8 cellular contexts compared by ENCODE assay signal in the genomic region with DNA sequence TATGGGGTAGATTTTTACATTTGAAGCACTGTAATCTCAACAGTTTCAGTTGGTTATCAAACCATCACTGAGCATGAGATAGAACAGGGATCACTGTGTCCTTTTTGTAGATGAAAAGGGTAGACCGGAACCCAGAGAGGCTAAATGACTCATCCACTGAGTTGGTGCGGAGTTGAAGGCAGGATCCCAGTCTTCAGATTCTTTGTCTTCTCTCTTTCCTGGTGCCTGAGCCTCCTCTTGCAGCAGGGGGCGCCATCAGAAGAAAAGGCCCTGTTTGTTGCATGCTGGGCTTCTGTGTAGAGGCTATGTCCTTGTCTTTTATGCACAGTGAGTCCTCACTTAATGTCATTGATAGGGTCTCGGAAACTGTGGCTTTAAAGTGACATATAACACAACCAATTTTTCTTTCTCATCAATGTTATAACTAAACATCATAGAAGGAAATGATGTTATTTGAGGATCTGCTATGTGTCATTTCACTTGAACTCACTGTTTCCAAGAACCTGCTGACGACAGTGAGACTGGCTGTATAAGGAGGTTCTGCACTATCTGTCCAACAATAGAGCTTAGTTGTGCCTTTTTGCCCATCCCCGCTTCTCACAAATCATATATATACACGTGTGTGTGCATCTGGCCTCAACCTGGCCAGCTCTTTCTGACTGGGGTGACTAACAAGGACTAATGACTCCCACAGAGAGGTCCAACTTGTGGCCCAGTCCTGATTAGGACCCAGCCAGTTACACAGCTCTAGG. TPM values are rescaled to one million over a fixed set of nuclear protein-coding genes. Genes with fewer than 3 reads are reported as not detected.
DNase-seq lines count a peak whose midpoint lies in the region; ATAC-seq, FAIRE-seq and TF ChIP-seq lines count a peak whose summit lies in the region.

No MANE protein-coding gene starts in this region.

- H3K4me3 ChIP-seq in HEK293 (ENCODE audit: low read depth, low read length) (no peak overlapping the region), Peyer's patch (no peak overlapping the region)

- POLR2A ChIA-PET in HEK293 (lab: Yijun Ruan, JAX), result no interaction called here

- no peaks in the 10 kb centered on the region for H3K4me1 ChIP-seq in HEK293 (ENCODE audit: control insufficient read depth, insufficient read depth, low read length)
- H3K4me1 ChIP-seq in Peyer's patch, result no peaks in the 10 kb centered on the region

- H3K27me3 ChIP-seq in Peyer's patch, result no peaks in the 10 kb centered on the region

- H3K27me3 Mint-ChIP-seq in activated T-cell treated with anti-CD3 and anti-CD28 coated beads, Interleukin-2, amount 50 U/mL, for 72 hours (ENCODE audit: low read depth), result no peaks in the 10 kb centered on the region

- peaks cover 0 to 1% of the 10 kb centered on the region in 2 donors for H3K9me3 Mint-ChIP-seq in activated T-cell treated with anti-CD3 and anti-CD28 coated beads, Interleukin-2, amount 50 U/mL, for 72 hours

- peaks cover 25% of the 10 kb centered on the region for H3K4me1 Mint-ChIP-seq in activated T-cell treated with anti-CD3 and anti-CD28 coated beads, Interleukin-2, amount 50 U/mL, for 72 hours (ENCODE audit: low read depth)

- H3K36me3 ChIP-seq in HEK293 (ENCODE audit: control insufficient read depth in 2 of 2, insufficient read depth in 1 of 2, low read length in 2 of 2) (peaks cover 29 to 92% of the 10 kb centered on the region in 2 experiments), Peyer's patch (peaks cover 0 to 87% (median 0%) of the 10 kb centered on the region in 3 donors)

- peaks cover 36 to 38% of the 10 kb centered on the region in 2 donors for H3K36me3 Mint-ChIP-seq in activated T-cell treated with anti-CD3 and anti-CD28 coated beads, Interleukin-2, amount 50 U/mL, for 72 hours (ENCODE audit: insufficient read depth in 2 of 2)

- peak; percentile 84 to 86 for ATAC-seq in activated T-cell treated with anti-CD3 and anti-CD28 coated beads, Interleukin-2, amount 50 U/mL, for 72 hours (replicated peaks in 1 of 2)
- ATAC-seq in HG02623 (IDR thresholded peaks at IDR 0.05; ENCODE audit: unreplicated experiment), result no peak

- H3K27ac Mint-ChIP-seq in activated T-cell treated with anti-CD3 and anti-CD28 coated beads, Interleukin-2, amount 50 U/mL, for 72 hours, result peak overlapping the region; percentile 99

- TF ChIP-seq CTCF in D721Med (IDR thresholded peaks at IDR 0.05; ENCODE audit: insufficient read depth, missing control alignments), result peak; percentile 62
- TF ChIP-seq CTCF in HEK293 (tag by site-specific recombination; IDR thresholded peaks at IDR 0.05), result peak; percentile 33; the same call in 1 of the 2 replicates
- TF ChIP-seq CTCF in Peyer's patch (IDR thresholded peaks at IDR 0.05), result peak in 5 of 6 experiments; percentile 25 to 61 (median 44)

- H3K27ac ChIP-seq in HEK293 (ENCODE audit: extremely low read depth, low read depth, low read length) (no peak overlapping the region), Peyer's patch (no peak overlapping the region)

- FAIRE-seq in D721Med (lab: Jason Lieb, UNC), result no peak

- DNase-seq in D721Med (ENCODE audit: insufficient read length, low spot score) (peak; percentile 68), Peyer's patch (peak; percentile 36 to 73 (median 61)), glomerular visceral epithelial cell (ENCODE audit: extremely low spot score) (peak; percentile 51), cerebellum (ENCODE audit: low spot score) (no peak)
- DNase-seq in activated T-cell treated with anti-CD3 and anti-CD28 coated beads, Interleukin-2, amount 50 U/mL, for 72 hours, result peak; percentile 84 to 91
- DNase-seq in stimulated activated CD4-positive, alpha-beta T cell treated with anti-CD3 and anti-CD28 coated beads, Interleukin-1b, Interleukin-23, amount 100 ng/mL, for 48 hours, result peak; percentile 93

- CTCF ChIA-PET in HEK293 (lab: Yijun Ruan, JAX), result interaction anchor here (0.7 to 1.2 kb wide), 6 partner anchors 9 to 212 kb away, joined by 3 to 5 read pairs (median 4); no protein-coding TSS in a partner anchor

- H3K9me3 ChIP-seq in HEK293 (ENCODE audit: control insufficient read depth, insufficient read depth, low read depth, low read length), result no peaks in the 10 kb centered on the region
- no peaks in the 10 kb centered on the region for H3K9me3 ChIP-seq in Peyer's patch

- no peak for TF ChIP-seq POLR2A in Peyer's patch (IDR thresholded peaks at IDR 0.05)

- H3K4me3 Mint-ChIP-seq in activated T-cell treated with anti-CD3 and anti-CD28 coated beads, Interleukin-2, amount 50 U/mL, for 72 hours, result peak overlapping the region; percentile 39 to 77

TF ChIP-seq in HEK293, 187 proteins besides CTCF, POLR2A, EP300 and RAD21:
- TF ChIP-seq ZNF223 (tag by site-specific recombination; IDR thresholded peaks at IDR 0.05), result no peak
- peak; percentile 17; the same call in 1 of the 2 replicates for TF ChIP-seq ZNF654 (tag by site-specific recombination; IDR thresholded peaks at IDR 0.05; ENCODE audit: low read depth)
- TF ChIP-seq ZNF830 (tag by site-specific recombination; IDR thresholded peaks at IDR 0.05; ENCODE audit: low read depth), result no peak
- peak; percentile 40; the same call in 1 of the 2 replicates for TF ChIP-seq ZNF660 (tag by site-specific recombination; IDR thresholded peaks at IDR 0.05)
- TF ChIP-seq ZBTB17 (tag by site-specific recombination; IDR thresholded peaks at IDR 0.05), result peak; percentile 69

RNA-seq across cellular contexts. Expression of a gene that starts 14.3 kb away (rescaled TPM):
- total RNA-seq in Peyer's patch (10 to 100 TPM; 22.8 to 37.3 (median 31.7) TPM), cerebellum (18.7 TPM)
- 100 to 1,000 TPM in 1 of 2 donors, 10 to 100 TPM in 1; 59.5 to 161 TPM for total RNA-seq in activated T-cell treated with anti-CD3 and anti-CD28 coated beads, Interleukin-2, amount 50 U/mL, for 72 hours

RNA-seq across cellular contexts. Expression of a gene that starts 29.8 kb away (rescaled TPM):
- total RNA-seq in Peyer's patch, result 10 to 100 TPM; 19.8 to 24.9 (median 23.2) TPM
- total RNA-seq in activated T-cell treated with anti-CD3 and anti-CD28 coated beads, Interleukin-2, amount 50 U/mL, for 72 hours, result 10 to 100 TPM; 18.7 to 28.0 TPM
- total RNA-seq in cerebellum, result 6.7 TPM

RNA-seq across cellular contexts. Expression of a gene that starts 52.3 kb away (rescaled TPM):
- total RNA-seq in Peyer's patch (10 to 100 TPM; 10.7 to 86.6 (median 24.9) TPM), cerebellum (13.1 TPM)
- 10 to 100 TPM; 28.4 to 32.4 TPM for total RNA-seq in activated T-cell treated with anti-CD3 and anti-CD28 coated beads, Interleukin-2, amount 50 U/mL, for 72 hours
